ENCODE assay signal across 14 cellular contexts in genomic region chr14:49408187-49408963, GRCh38.
"Had no signal": no experiment of that assay in that cellular context is flagged by ENCODE, and none has a peak within 500 bp of the region (broad histone marks: within the 10 kb centered on the region; RNA-seq: fewer than 3 reads in every experiment).

No MANE protein-coding gene starts in this region.

- H3K36me3 ChIP-seq: ascending aorta, colonic mucosa, neural progenitor cell, ovary, right lobe of liver had no signal

- ATAC-seq: activated T-helper 17 cell treated with anti-CD3 and anti-CD28 coated beads, Interleukin-2, amount 50 U/mL, for 72 hours; right lobe of liver had no signal

- H3K9ac ChIP-seq: neural progenitor cell had no signal

- H3K27ac ChIP-seq: ascending aorta, colonic mucosa, neural progenitor cell, ovary, right lobe of liver had no signal

- DNase-seq: activated CD4-positive, alpha-beta T cell treated with anti-CD3 and anti-CD28 coated beads, Interleukin-2, amount 50 U/mL, for 1 hour; activated CD8-positive, alpha-beta memory T cell treated with anti-CD3 and anti-CD28 coated beads for 24 hours; activated naive CD4-positive, alpha-beta T cell treated with Interleukin-2 at 50 U/mL for 16 hours; caudate nucleus; colonic mucosa; effector CD4-positive, alpha-beta T cell; islet precursor cell; ovary; right lobe of liver; stimulated activated CD4-positive, alpha-beta T cell treated with anti-CD3 and anti-CD28 coated beads, Interleukin-1b, Interleukin-23, amount 100 ng/mL, for 48 hours had no signal

- H2AFZ ChIP-seq: neural progenitor cell had no signal

- H3K27me3 ChIP-seq: ascending aorta, colonic mucosa, neural progenitor cell, ovary, right lobe of liver had no signal

- H3K4me1 ChIP-seq: ascending aorta, colonic mucosa, neural progenitor cell, right lobe of liver had no signal

- H3K4me3 ChIP-seq: ascending aorta, colonic mucosa, neural progenitor cell, ovary, right lobe of liver had no signal

- H3K4me2 ChIP-seq: neural progenitor cell had no signal

- H3K9me3 ChIP-seq: ascending aorta, colonic mucosa, ovary, right lobe of liver had no signal

- FAIRE-seq: endothelial cell of umbilical vein had no signal
